Comparison of ENCODE assay signal across 8 cellular contexts in the genomic region with DNA sequence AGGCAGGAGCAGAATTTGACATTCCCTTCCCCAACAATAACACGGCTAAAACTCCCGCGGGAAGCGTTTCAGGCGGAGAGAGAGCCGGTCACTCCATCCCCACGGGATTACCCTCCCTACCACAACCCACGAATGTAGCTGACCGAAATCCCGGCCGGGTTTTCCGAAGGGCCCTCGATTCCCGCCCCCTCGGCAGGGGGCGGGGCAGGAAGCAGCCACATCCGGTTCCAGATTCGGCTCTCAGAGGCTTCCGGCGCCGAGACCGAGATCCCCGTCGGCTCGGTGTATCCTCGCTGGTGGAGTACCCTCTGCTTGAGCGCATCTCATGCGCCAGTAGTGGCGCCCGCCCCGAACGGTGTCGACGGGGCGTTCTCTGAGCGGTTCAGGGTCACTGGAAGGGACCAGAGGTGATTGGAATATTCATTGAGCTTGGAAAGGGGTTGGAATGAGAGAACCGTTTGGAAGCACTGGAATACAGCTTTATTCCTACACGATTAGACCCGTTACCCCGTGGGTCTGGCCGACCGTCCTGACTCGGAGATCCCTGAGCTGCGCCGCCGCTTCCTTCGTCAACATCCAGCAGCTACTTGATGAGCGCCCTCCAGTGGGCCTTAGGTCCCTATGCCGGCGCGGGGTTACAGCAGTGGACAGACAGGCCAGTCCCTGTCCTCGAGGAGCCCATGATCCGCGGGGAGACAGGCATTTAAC. TPM values are rescaled to one million over a fixed set of nuclear protein-coding genes. Genes with fewer than 3 reads are reported as not detected.
DNase-seq lines count a peak whose midpoint lies in the region; ATAC-seq, FAIRE-seq and TF ChIP-seq lines count a peak whose summit lies in the region.

No MANE protein-coding gene starts in this region.

- H3K23ac ChIP-seq in H1 (ENCODE audit: insufficient read length) (no peak overlapping the region), mesendoderm (ENCODE audit: low read length) (peak overlapping the region; percentile 80)

- peak; percentile 85 for TF ChIP-seq CTCF in Calu3 (IDR thresholded peaks at IDR 0.05; ENCODE audit: unreplicated experiment)
- TF ChIP-seq CTCF in H1 (IDR thresholded peaks at IDR 0.05; ENCODE audit: control extremely low read depth in 1 of 3, insufficient read depth in 1 of 3, low read depth in 1 of 3, low read length in 3 of 3) = peak; percentile 73 to 86 (median 78)

- H3K23me2 ChIP-seq in H1 (ENCODE audit: low read depth, low read length) = peaks cover 16% of the 10 kb centered on the region

- H3K14ac ChIP-seq in H1 (ENCODE audit: insufficient read length) = no peak overlapping the region

- TSS peak; percentile 92 for BruUV-seq in Calu3 (replicated peaks; lab: Mats Ljungman, UMichigan)

- peak overlapping the region; percentile 81; the same call in 1 of the 2 replicates for H2BK15ac ChIP-seq in H1 (ENCODE audit: low read length)
- no peak overlapping the region for H2BK15ac ChIP-seq in mesendoderm (replicated peaks; ENCODE audit: low read depth)

- H3K4ac ChIP-seq in H1 (replicated peaks; ENCODE audit: insufficient read length, low read depth, low read length) (peak overlapping the region; percentile 80), mesendoderm (ENCODE audit: low read depth, low read length) (peak overlapping the region; percentile 41)

- H2BK120ac ChIP-seq in H1 (replicated peaks; ENCODE audit: low read depth, low read length) = peak overlapping the region; percentile 19
- no peak overlapping the region for H2BK120ac ChIP-seq in mesendoderm (ENCODE audit: low read depth, low read length)

- H3K4me3 Mint-ChIP-seq in Calu3 (ENCODE audit: low read depth, unreplicated experiment) = peak overlapping the region; percentile 90

- H3K56ac ChIP-seq in H1 (replicated peaks; ENCODE audit: insufficient read length, low read depth, low read length) (peak overlapping the region; percentile 87), mesendoderm (ENCODE audit: low read length) (peak overlapping the region; percentile 100)

- H3K4me2 ChIP-seq in H1 (ENCODE audit: insufficient read depth in 1 of 2, low read depth in 2 of 2, low read length in 2 of 2) (peak overlapping the region; percentile 34 to 97), mesendoderm (ENCODE audit: low read length) (peak overlapping the region; percentile 98)

- intact Hi-C loops in Calu3 (cut with micrococcal nuclease; ENCODE audit: unreplicated experiment) = no loop called here

- H4K8ac ChIP-seq in H1 (ENCODE audit: extremely low read depth, insufficient read depth, low read length) (peak overlapping the region; percentile 74; the same call in 1 of the 2 replicates), mesendoderm (ENCODE audit: low read depth, low read length) (peak overlapping the region; percentile 57)

- ATAC-seq in GM21390 (IDR thresholded peaks at IDR 0.05; ENCODE audit: unreplicated experiment) = peak; percentile 63

- H4K91ac ChIP-seq in H1 (replicated peaks; ENCODE audit: insufficient read length, low read length) = peak overlapping the region; percentile 50

- POLR2A ChIA-PET in H1 (lab: Charles Lee; ENCODE audit: partially characterized antibody) = interaction anchor here (0.7 to 16.7 kb wide), 23 partner anchors 9 to 330 kb away, joined by 3 to 337 read pairs (median 4); partner anchors contain the start of genes B3GALT4, COL11A2, PFDN6 and RPS18

- no peak overlapping the region for H2BK20ac ChIP-seq in H1 (ENCODE audit: low read length)

- H3K27ac Mint-ChIP-seq in Calu3 (ENCODE audit: unreplicated experiment) = peak overlapping the region; percentile 98

- H2BK5ac ChIP-seq in H1 (ENCODE audit: low read depth, low read length) (peak overlapping the region; percentile 95), mesendoderm (ENCODE audit: low read length) (peak overlapping the region; percentile 97)

- WGBS in H1 (ENCODE audit: extremely low coverage in 1 of 2, insufficient coverage in 1 of 2, insufficient read length in 1 of 2, insufficient replicate concordance in 2 of 2, low coverage in 1 of 2, low lambda C conversion rate in 2 of 2, missing lambda C conversion rate in 1 of 2), 2 experiments = 1% methylated on average over 54 of the region's 54 CpGs; no CpG with 5 or more reads in 1 of the 2 experiments
- no CpG with 5 or more reads among the region's 54 CpGs for WGBS in mesendoderm (ENCODE audit: extremely low coverage, insufficient coverage, low lambda C conversion rate)

- H3K9ac ChIP-seq in H1 (replicated peaks in 1 of 4; ENCODE audit: extremely low read depth in 1 of 4, low read depth in 3 of 4, low read length in 3 of 4) (peak overlapping the region; percentile 63 to 91 (median 76)), mesendoderm (ENCODE audit: low read length) (peak overlapping the region; percentile 100)

- no peaks in the 10 kb centered on the region for H3K27me3 ChIP-seq in H1 (replicated peaks in 1 of 4; ENCODE audit: control insufficient read depth in 3 of 4, extremely low read depth in 1 of 4, insufficient read depth in 3 of 4, low read length in 3 of 4)
- no peaks in the 10 kb centered on the region for H3K27me3 ChIP-seq in mesendoderm (ENCODE audit: insufficient read depth, low read length, poor library complexity)

- H2BK12ac ChIP-seq in H1 (ENCODE audit: low read depth, low read length) = 0 out of 2 replicates have a peak overlapping the region, but pooled peaks have one; percentile 39

- H3K18ac ChIP-seq in H1 (ENCODE audit: extremely low read depth, low read length) (peak overlapping the region; percentile 95), mesendoderm (ENCODE audit: low read length) (peak overlapping the region; percentile 82)

- no peak for TF ChIP-seq EP300 in H1 (IDR thresholded peaks at IDR 0.05; ENCODE audit: borderline replicate concordance in 1 of 2, low read depth in 2 of 2, low read length in 2 of 2)

- CTCF ChIA-PET in Calu3 (lab: Charles Lee) (interaction anchor here (0.8 to 1.6 kb wide), 9 partner anchors 10 to 51 kb away, joined by 3 to 14 read pairs (median 6); partner anchors contain the start of genes B3GALT4, PFDN6, RPS18 and TAPBP), H1 (lab: Charles Lee; ENCODE audit: partially characterized antibody) (interaction anchor here (0.7 to 6.2 kb wide), 13 partner anchors 9 to 1214 kb away, joined by 3 to 77 read pairs (median 4); partner anchors contain the start of genes B3GALT4, PFDN6, RPS18 and TAPBP)

- H3K4me1 Mint-ChIP-seq in Calu3 (ENCODE audit: low read depth, unreplicated experiment) = peaks cover 25% of the 10 kb centered on the region

- DNase-seq in Calu3 (peak; percentile 97), HUDEP-2 (lab: John Stamatoyannopoulos, UW; ENCODE audit: unreplicated experiment in 76 of 76) (peak in 74 of 76 experiments; percentile 49 to 98 (median 87)), NOMO-1 (lab: John Stamatoyannopoulos, UW; ENCODE audit: unreplicated experiment in 2 of 2) (peak; percentile 87 to 92), H1 (ENCODE audit: low read depth in 1 of 2, low spot score in 2 of 2) (peak in 1 of 2 experiments; percentile 90), mesendoderm (peak; percentile 95)
- peak; percentile 85 to 88 (median 86) for DNase-seq in activated CD8-positive, alpha-beta memory T cell treated with anti-CD3 and anti-CD28 coated beads for 48 hours (ENCODE audit: low read depth in 2 of 3, low spot score in 2 of 3)
- peak; percentile 85 for DNase-seq in stimulated activated CD8-positive, alpha-beta memory T cell treated with anti-CD3 and anti-CD28 coated beads, Interleukin-12 subunit alpha, Interleukin-12 subunit beta, amount 100 ng/mL, for 4 hours (ENCODE audit: low read depth)

- H3K79me1 ChIP-seq in H1 (ENCODE audit: low read depth, low read length) = peaks cover 9% of the 10 kb centered on the region; the same call in 1 of the 2 replicates
- H3K79me1 ChIP-seq in mesendoderm (ENCODE audit: low read length) = peaks cover 8% of the 10 kb centered on the region

- FAIRE-seq in H1 (lab: Jason Lieb, UNC) = no peak

- H2AK5ac ChIP-seq in H1 (ENCODE audit: low read depth, low read length) (no peak overlapping the region), mesendoderm (ENCODE audit: low read length) (peak overlapping the region; percentile 93)

- peak overlapping the region; percentile 79 for H3K27ac ChIP-seq in H1 (ENCODE audit: low read depth, low read length)
- H3K27ac ChIP-seq in mesendoderm (ENCODE audit: low read depth, low read length) = peak overlapping the region; percentile 99

- H3K4me3 ChIP-seq in H1 (ENCODE audit: extremely low read depth in 1 of 4, insufficient read depth in 2 of 4, low read depth in 3 of 4, low read length in 4 of 4) (peak overlapping the region; percentile 76 to 99 (median 94)), mesendoderm (ENCODE audit: low read length) (peak overlapping the region; percentile 100)

- 0 out of 3 replicates have a peak, but pooled peaks of 1 of the 2 experiments have one; percentile 19 for TF ChIP-seq POLR2A in H1 (IDR thresholded peaks at IDR 0.05; ENCODE audit: control extremely low read depth in 1 of 2, low read depth in 2 of 2, low read length in 2 of 2)

- peaks cover 0 to under 1% (median 0%) of the 10 kb centered on the region in 4 experiments; a peak in 4 of 8 replicates for H3K36me3 ChIP-seq in H1 (ENCODE audit: control insufficient read depth in 2 of 4, insufficient read depth in 4 of 4, low read length in 3 of 4)
- no peaks in the 10 kb centered on the region for H3K36me3 ChIP-seq in mesendoderm (ENCODE audit: control insufficient read depth, insufficient read depth, low read length)

- H3K79me2 ChIP-seq in H1 (ENCODE audit: control insufficient read depth in 1 of 2, insufficient read depth in 2 of 2, low read length in 2 of 2) (peaks cover 0 to 25% of the 10 kb centered on the region in 2 experiments; a peak in 2 of 4 replicates), mesendoderm (ENCODE audit: control insufficient read depth, insufficient read depth, low read length) (peaks cover 11% of the 10 kb centered on the region)

- H4K5ac ChIP-seq in H1 (ENCODE audit: insufficient read length, low read depth, low read length) (peak overlapping the region; percentile 93), mesendoderm (ENCODE audit: low read length) (no peak overlapping the region)

- H3K27me3 Mint-ChIP-seq in Calu3 (ENCODE audit: unreplicated experiment) = no peaks in the 10 kb centered on the region

- H2AFZ ChIP-seq in H1 (ENCODE audit: low read length) = peak overlapping the region; percentile 77; the same call in 1 of the 2 replicates

- peak; percentile 32 to 56 for TF ChIP-seq RAD21 in H1 (IDR thresholded peaks at IDR 0.05 in 1 of 2, conservative IDR thresholded peaks at IDR 0.05 in 1 of 2; ENCODE audit: low read depth in 2 of 2, low read length in 2 of 2)

- H4K20me1 ChIP-seq in H1 (replicated peaks in 1 of 2; ENCODE audit: control insufficient read depth in 1 of 2, insufficient read depth in 2 of 2, low read length in 2 of 2) = peaks cover 0 to 2% of the 10 kb centered on the region in 2 experiments

- peaks cover 83% of the 10 kb centered on the region for H3K36me3 Mint-ChIP-seq in Calu3 (ENCODE audit: insufficient read depth, unreplicated experiment)

- no peaks in the 10 kb centered on the region for H3K9me3 Mint-ChIP-seq in Calu3 (ENCODE audit: low read depth, unreplicated experiment)

- no peaks in the 10 kb centered on the region for H3K9me3 ChIP-seq in H1 (ENCODE audit: insufficient read depth in 2 of 2, low read depth in 1 of 2, low read length in 1 of 2)

- H3K4me1 ChIP-seq in H1 (replicated peaks in 1 of 4; ENCODE audit: control insufficient read depth in 3 of 4, insufficient read depth in 4 of 4, low read length in 3 of 4) (peaks cover 0 to 6% (median 4%) of the 10 kb centered on the region in 4 experiments; a peak in 6 of 7 replicates), mesendoderm (ENCODE audit: control insufficient read depth, low read depth, low read length) (no peaks in the 10 kb centered on the region)

RNA-seq across cellular contexts. Expression of gene RGL2, which starts 0.6 kb away (rescaled TPM):
- 138 and 154 TPM in 2 replicates for total RNA-seq in Calu3 (2022)
- total RNA-seq in H1 (2021; fragmentation: NEBNext Ultra II Directional; extraction: Animal tissue kit (Norgen Biotek cat#: 25700)) = 58.1 and 63.2 TPM in 2 replicates
- 80.3 and 124 TPM in 2 replicates for polyA plus RNA-seq in H1 (2011; rRNA removed)
- 80.3 TPM for polyA plus RNA-seq in H1 (2011; cell fraction: cytosol; rRNA removed)
- 500 TPM for polyA plus RNA-seq in H1 (2011; cell fraction: nucleus; rRNA removed)
- polyA plus RNA-seq in H1 (2012, experiment 1 of 2) = 49.4 to 72.6 TPM (median 63.7 TPM) in 4 replicates
- 56.9 TPM for polyA plus RNA-seq in H1 (2012, experiment 2 of 2)
- 61.3 TPM for polyA plus RNA-seq in H1 (2013, experiment 1 of 2)
- polyA plus RNA-seq in H1 (2013, experiment 2 of 2) = 57.1 TPM
- polyA minus RNA-seq in H1 (2011; rRNA and poly(A)+ RNA removed) = 60.1 and 67.6 TPM in 2 replicates
- polyA minus RNA-seq in H1 (2011; cell fraction: cytosol; rRNA and poly(A)+ RNA removed) = 32.1 TPM
- polyA minus RNA-seq in H1 (2011; cell fraction: nucleus; rRNA and poly(A)+ RNA removed) = 89.6 TPM
- polyA plus RNA-seq in mesendoderm (2013, experiment 1 of 2) = 41.9 TPM
- polyA plus RNA-seq in mesendoderm (2013, experiment 2 of 2) = 41.2 TPM

RNA-seq across cellular contexts. Expression of gene PFDN6, which starts 10.0 kb away (rescaled TPM):
- 141 and 168 TPM in 2 replicates for total RNA-seq in Calu3 (2022)
- 93.3 and 95.7 TPM in 2 replicates for total RNA-seq in H1 (2021; fragmentation: NEBNext Ultra II Directional; extraction: Animal tissue kit (Norgen Biotek cat#: 25700))
- 32.0 and 33.5 TPM in 2 replicates for polyA plus RNA-seq in H1 (2011; rRNA removed)
- 71.5 TPM for polyA plus RNA-seq in H1 (2011; cell fraction: cytosol; rRNA removed)
- polyA plus RNA-seq in H1 (2011; cell fraction: nucleus; rRNA removed) = 51.7 TPM
- 122 to 163 TPM (median 157 TPM) in 4 replicates for polyA plus RNA-seq in H1 (2012, experiment 1 of 2)
- polyA plus RNA-seq in H1 (2012, experiment 2 of 2) = 109 TPM
- polyA plus RNA-seq in H1 (2013, experiment 1 of 2) = 69.3 TPM
- polyA plus RNA-seq in H1 (2013, experiment 2 of 2) = 75.8 TPM
- polyA minus RNA-seq in H1 (2011; rRNA and poly(A)+ RNA removed) = 16.3 and 18.6 TPM in 2 replicates
- polyA minus RNA-seq in H1 (2011; cell fraction: cytosol; rRNA and poly(A)+ RNA removed) = 22.9 TPM
- 23.2 TPM for polyA minus RNA-seq in H1 (2011; cell fraction: nucleus; rRNA and poly(A)+ RNA removed)
- polyA plus RNA-seq in mesendoderm (2013, experiment 1 of 2) = 82.0 TPM
- polyA plus RNA-seq in mesendoderm (2013, experiment 2 of 2) = 81.7 TPM

RNA-seq across cellular contexts. Expression of gene WDR46, which starts 10.4 kb away (rescaled TPM):
- total RNA-seq in Calu3 (2022) = 124 and 125 TPM in 2 replicates
- 91.0 and 99.4 TPM in 2 replicates for total RNA-seq in H1 (2021; fragmentation: NEBNext Ultra II Directional; extraction: Animal tissue kit (Norgen Biotek cat#: 25700))
- 69.7 and 71.3 TPM in 2 replicates for polyA plus RNA-seq in H1 (2011; rRNA removed)
- 78.1 TPM for polyA plus RNA-seq in H1 (2011; cell fraction: cytosol; rRNA removed)
- polyA plus RNA-seq in H1 (2011; cell fraction: nucleus; rRNA removed) = 118 TPM
- polyA plus RNA-seq in H1 (2012, experiment 1 of 2) = 79.6 to 117 TPM (median 101 TPM) in 4 replicates
- 79.5 TPM for polyA plus RNA-seq in H1 (2012, experiment 2 of 2)
- 99.8 TPM for polyA plus RNA-seq in H1 (2013, experiment 1 of 2)
- 97.1 TPM for polyA plus RNA-seq in H1 (2013, experiment 2 of 2)
- 102 and 111 TPM in 2 replicates for polyA minus RNA-seq in H1 (2011; rRNA and poly(A)+ RNA removed)
- polyA minus RNA-seq in H1 (2011; cell fraction: cytosol; rRNA and poly(A)+ RNA removed) = 82.9 TPM
- 56.9 TPM for polyA minus RNA-seq in H1 (2011; cell fraction: nucleus; rRNA and poly(A)+ RNA removed)
- 116 TPM for polyA plus RNA-seq in mesendoderm (2013, experiment 1 of 2)
- 117 TPM for polyA plus RNA-seq in mesendoderm (2013, experiment 2 of 2)

RNA-seq across cellular contexts. Expression of gene TAPBP, which starts 14.5 kb away (rescaled TPM):
- 443 and 488 TPM in 2 replicates for total RNA-seq in Calu3 (2022)
- total RNA-seq in H1 (2021; fragmentation: NEBNext Ultra II Directional; extraction: Animal tissue kit (Norgen Biotek cat#: 25700)) = 33.5 and 35.4 TPM in 2 replicates
- polyA plus RNA-seq in H1 (2011; rRNA removed) = 24.5 and 28.9 TPM in 2 replicates
- 9.1 TPM for polyA plus RNA-seq in H1 (2011; cell fraction: cytosol; rRNA removed)
- 19.7 TPM for polyA plus RNA-seq in H1 (2011; cell fraction: nucleus; rRNA removed)
- polyA plus RNA-seq in H1 (2012, experiment 1 of 2) = 18.0 to 28.5 TPM (median 23.0 TPM) in 4 replicates
- polyA plus RNA-seq in H1 (2012, experiment 2 of 2) = 15.3 TPM
- polyA plus RNA-seq in H1 (2013, experiment 1 of 2) = 44.2 TPM
- polyA plus RNA-seq in H1 (2013, experiment 2 of 2) = 52.6 TPM
- polyA minus RNA-seq in H1 (2011; rRNA and poly(A)+ RNA removed) = 11.9 and 16.1 TPM in 2 replicates
- polyA minus RNA-seq in H1 (2011; cell fraction: cytosol; rRNA and poly(A)+ RNA removed) = 18.5 TPM
- 11.9 TPM for polyA minus RNA-seq in H1 (2011; cell fraction: nucleus; rRNA and poly(A)+ RNA removed)
- 14.8 TPM for polyA plus RNA-seq in mesendoderm (2013, experiment 1 of 2)
- polyA plus RNA-seq in mesendoderm (2013, experiment 2 of 2) = 14.4 TPM

RNA-seq across cellular contexts. Expression of gene ZBTB22, which starts 18.2 kb away (rescaled TPM):
- total RNA-seq in Calu3 (2022) = 22.6 and 26.4 TPM in 2 replicates
- 9.8 and 9.9 TPM in 2 replicates for total RNA-seq in H1 (2021; fragmentation: NEBNext Ultra II Directional; extraction: Animal tissue kit (Norgen Biotek cat#: 25700))
- polyA plus RNA-seq in H1 (2011; rRNA removed) = 7.4 and 11.0 TPM in 2 replicates
- polyA plus RNA-seq in H1 (2011; cell fraction: cytosol; rRNA removed) = 10.9 TPM
- polyA plus RNA-seq in H1 (2011; cell fraction: nucleus; rRNA removed) = 14.1 TPM
- polyA plus RNA-seq in H1 (2012, experiment 1 of 2) = 8.2 to 11.0 TPM (median 10.5 TPM) in 4 replicates
- polyA plus RNA-seq in H1 (2012, experiment 2 of 2) = 6.4 TPM
- 4.9 TPM for polyA plus RNA-seq in H1 (2013, experiment 1 of 2)
- 4.7 TPM for polyA plus RNA-seq in H1 (2013, experiment 2 of 2)
- polyA minus RNA-seq in H1 (2011; rRNA and poly(A)+ RNA removed) = 13.1 and 18.0 TPM in 2 replicates
- polyA minus RNA-seq in H1 (2011; cell fraction: cytosol; rRNA and poly(A)+ RNA removed) = 7.9 TPM
- 10.0 TPM for polyA minus RNA-seq in H1 (2011; cell fraction: nucleus; rRNA and poly(A)+ RNA removed)
- 4.3 TPM for polyA plus RNA-seq in mesendoderm (2013, experiment 1 of 2)
- polyA plus RNA-seq in mesendoderm (2013, experiment 2 of 2) = 4.1 TPM
